ENCODE assay signal across 1 cellular context in the genomic region with DNA sequence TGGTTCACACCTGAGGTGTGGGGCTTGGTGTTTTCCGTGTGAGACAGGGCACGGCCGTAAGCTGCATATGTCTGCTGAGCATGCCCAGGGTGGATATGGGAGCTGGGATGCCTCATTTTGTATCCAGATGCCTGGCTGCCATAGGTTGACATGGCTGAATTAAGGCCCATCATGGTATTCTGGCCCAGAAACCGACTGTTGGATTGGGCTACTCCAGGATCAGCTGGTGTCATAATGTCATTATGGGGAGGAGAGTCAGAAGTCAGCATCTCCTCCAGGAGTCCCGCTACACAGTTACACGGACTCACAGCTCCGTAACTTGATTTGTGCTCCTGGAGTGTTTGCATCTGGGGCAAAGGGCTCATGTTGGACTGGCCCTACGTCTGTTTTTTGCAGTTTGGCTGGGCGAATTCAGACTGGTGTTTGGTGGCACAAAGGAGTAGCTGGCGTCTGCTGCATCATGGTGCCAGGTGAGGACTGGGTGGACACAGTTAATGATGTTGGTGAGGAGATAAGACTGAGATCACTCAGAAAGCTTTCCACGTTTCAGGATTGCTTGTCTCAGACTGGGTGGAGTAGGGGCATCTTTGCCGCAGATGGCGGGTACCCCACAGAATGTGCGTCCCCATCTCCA.
TF ChIP-seq lines count a peak whose summit lies in the region.

No MANE protein-coding gene starts in this region.

TF ChIP-seq in endothelial cell of umbilical vein, 7 proteins besides CTCF, POLR2A, EP300 and RAD21:
- TF ChIP-seq GATA2 (IDR thresholded peaks at IDR 0.05; ENCODE audit: insufficient read depth, insufficient read length, low read depth, low read length), result no peak
- TF ChIP-seq, protein P1, sequence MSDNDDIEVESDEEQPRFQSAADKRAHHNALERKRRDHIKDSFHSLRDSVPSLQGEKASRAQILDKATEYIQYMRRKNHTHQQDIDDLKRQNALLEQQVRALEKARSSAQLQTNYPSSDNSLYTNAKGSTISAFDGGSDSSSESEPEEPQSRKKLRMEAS (IDR thresholded peaks at IDR 0.05; ENCODE audit: insufficient read depth, insufficient read length), result no peak
- TF ChIP-seq JUN (IDR thresholded peaks at IDR 0.05; ENCODE audit: borderline replicate concordance, insufficient read depth, insufficient read length, low read depth), result no peak
- peak; percentile 40 for TF ChIP-seq EZH2 (IDR thresholded peaks at IDR 0.05; ENCODE audit: borderline replicate concordance, low read depth, low read length, severe bottlenecking)
